In the genomic region with DNA sequence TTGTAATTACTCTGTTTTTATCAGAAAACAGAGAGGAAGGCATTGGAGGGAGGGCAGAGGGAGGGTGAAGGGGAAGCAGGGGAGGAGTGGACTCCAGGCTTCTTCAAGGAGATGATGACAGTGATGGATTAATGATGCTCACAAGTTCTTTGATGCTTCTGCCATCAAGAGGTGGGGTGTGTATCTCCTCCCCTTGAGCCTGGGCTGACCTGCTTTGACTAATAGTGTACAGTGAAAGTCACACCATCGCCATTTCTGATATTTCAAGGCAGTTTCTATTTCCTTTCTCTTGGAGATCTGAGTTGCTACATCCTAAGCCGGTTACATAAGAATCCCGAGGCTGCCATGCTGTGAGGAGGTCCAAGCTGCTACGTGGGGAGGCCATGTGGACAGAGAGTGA, we compare ENCODE assay signal across 19 cellular contexts.
DNase-seq lines count a peak whose midpoint lies in the region; ATAC-seq and TF ChIP-seq lines count a peak whose summit lies in the region.
"Had no signal": no experiment of that assay in that cellular context is flagged by ENCODE, and none has a peak within 500 bp of the region (broad histone marks: within the 10 kb centered on the region; RNA-seq: fewer than 3 reads in every experiment).

No MANE protein-coding gene starts in this region.

- DNase-seq in stimulated activated CD4-positive, alpha-beta T cell treated with anti-CD3 and anti-CD28 coated beads, Interleukin-15, amount 100 ng/mL, for 24 hours = peak; percentile 22
- DNase-seq in stimulated activated CD4-positive, alpha-beta T cell treated with anti-CD3 and anti-CD28 coated beads, Interleukin-2, amount 100 ng/mL, for 48 hours = no peak
- DNase-seq in activated CD4-positive, alpha-beta memory T cell treated with anti-CD3 and anti-CD28 coated beads for 36 hours = peak; percentile 37
- no peak for DNase-seq in stimulated activated naive CD8-positive, alpha-beta T cell treated with anti-CD3 and anti-CD28 coated beads, Interleukin-15, Interleukin-2, amounts not matched to agents 100 U/mL and 50 U/mL, for 24 hours
- no peak for DNase-seq in NK-92 (lab: John Stamatoyannopoulos, UW; ENCODE audit: unreplicated experiment)
- DNase-seq in RWPE1 (ENCODE audit: low spot score) = no peak
- no peak for DNase-seq in HCEC 1CT
- DNase-seq: activated CD4-positive, CD25-positive, alpha-beta regulatory T cell treated with anti-CD3 and anti-CD28 coated beads, Interleukin-2, amount 50 U/mL, for 72 hours; amniotic stem cell; kidney; mammary epithelial cell; NCI-H1417 treated with DMSO at 0.1 percent for 48 hours; NCI-H526 treated with DMSO at 0.1 percent for 48 hours; small intestine; stimulated activated CD4-positive, alpha-beta T cell treated with anti-CD3 and anti-CD28 coated beads, Interleukin-4, amount 100 ng/mL, for 1 hour; stomach; T1000 had no signal

- peaks cover 3% of the 10 kb centered on the region for H3K36me3 Mint-ChIP-seq in activated CD4-positive, alpha-beta memory T cell treated with anti-CD3 and anti-CD28 coated beads for 36 hours

- H3K27me3 Mint-ChIP-seq in activated CD4-positive, alpha-beta memory T cell treated with anti-CD3 and anti-CD28 coated beads for 36 hours = no peaks in the 10 kb centered on the region

- TF ChIP-seq CTCF in RWPE1 (conservative IDR thresholded peaks at IDR 0.05; ENCODE audit: low read depth) = no peak

- ATAC-seq in GM18502 (IDR thresholded peaks at IDR 0.05; ENCODE audit: poor library complexity, unreplicated experiment) = peak; percentile 37
- ATAC-seq in stimulated activated naive CD8-positive, alpha-beta T cell treated with anti-CD3 and anti-CD28 coated beads, Interleukin-15, Interleukin-2, amounts not matched to agents 100 U/mL and 50 U/mL, for 24 hours = peak; percentile 38

- peaks cover 4% of the 10 kb centered on the region for H3K9me3 Mint-ChIP-seq in activated CD4-positive, alpha-beta memory T cell treated with anti-CD3 and anti-CD28 coated beads for 36 hours

- H3K4me1 Mint-ChIP-seq in activated CD4-positive, alpha-beta memory T cell treated with anti-CD3 and anti-CD28 coated beads for 36 hours (ENCODE audit: low read depth) = peaks cover 51% of the 10 kb centered on the region

- no peak overlapping the region for H3K4me3 Mint-ChIP-seq in activated CD4-positive, alpha-beta memory T cell treated with anti-CD3 and anti-CD28 coated beads for 36 hours

- H3K27ac ChIP-seq in RWPE1 = no peak overlapping the region
- H3K27ac ChIP-seq: breast epithelium had no signal

- H3K27ac Mint-ChIP-seq in activated CD4-positive, alpha-beta memory T cell treated with anti-CD3 and anti-CD28 coated beads for 36 hours = peak overlapping the region; percentile 73

- CTCF ChIA-PET in activated CD4-positive, alpha-beta memory T cell treated with anti-CD3 and anti-CD28 coated beads for 36 hours (lab: Charles Lee) = interaction anchor here (0.6 to 3.0 kb wide), 4 partner anchors 16 to 707 kb away, joined by 3 to 12 read pairs (median 4); no protein-coding TSS in a partner anchor
- CTCF ChIA-PET in RWPE1 (lab: Yijun Ruan, JAX) = no interaction called here

- intact Hi-C loops in activated CD4-positive, alpha-beta memory T cell treated with anti-CD3 and anti-CD28 coated beads for 36 hours (cut with micrococcal nuclease) = loop anchor here (10.0 kb wide), 1 partner anchor 557 kb away; no protein-coding TSS in a partner anchor

- POLR2A ChIA-PET in activated CD4-positive, alpha-beta memory T cell treated with anti-CD3 and anti-CD28 coated beads for 36 hours (lab: Charles Lee) = interaction anchor here (0.7 to 6.7 kb wide), 7 partner anchors 9 to 313 kb away, joined by 3 to 68 read pairs (median 6); a partner anchor contains a TSS
- POLR2A ChIA-PET in RWPE1 (lab: Yijun Ruan, JAX; ENCODE audit: low non-redundant PET) = no interaction called here

Comparison
In these comparisons a context has a peak if more than half of its experiments do, and no peak if none do; other contexts are left out.
1. DNase-seq: peak in stimulated activated CD4-positive, alpha-beta T cell treated with anti-CD3 and anti-CD28 coated beads, Interleukin-15, amount 100 ng/mL, for 24 hours (single experiment) and activated CD4-positive, alpha-beta memory T cell treated with anti-CD3 and anti-CD28 coated beads for 36 hours (single experiment); none in stimulated activated CD4-positive, alpha-beta T cell treated with anti-CD3 and anti-CD28 coated beads, Interleukin-2, amount 100 ng/mL, for 48 hours (0 of 2), stimulated activated naive CD8-positive, alpha-beta T cell treated with anti-CD3 and anti-CD28 coated beads, Interleukin-15, Interleukin-2, amounts not matched to agents 100 U/mL and 50 U/mL, for 24 hours (single experiment), NK-92 (single experiment), RWPE1 (single experiment) and HCEC 1CT (single experiment).